7 cellular contexts compared by ENCODE assay signal in genomic region chrX:52495545-52496418, GRCh38. TPM values are rescaled to one million over a fixed set of nuclear protein-coding genes. Genes with fewer than 3 reads are reported as not detected.
"Had no signal": no experiment of that assay in that cellular context is flagged by ENCODE, and none has a peak within 500 bp of the region (broad histone marks: within the 10 kb centered on the region; RNA-seq: fewer than 3 reads in every experiment).

TSS of gene XAGE1A (plus strand) at chrX:52495808. CDS start at chrX:52497362, 1,554 bp downstream.

RNA-seq across cellular contexts. Expression of gene XAGE1A, which starts in this region (rescaled TPM):
- total RNA-seq: LHCN-M2, MCF 10A, OCI-LY7, PC-9, Right ventricle myocardium inferior, SJCRH30, SK-MEL-5 had no signal
